In the genomic region with DNA sequence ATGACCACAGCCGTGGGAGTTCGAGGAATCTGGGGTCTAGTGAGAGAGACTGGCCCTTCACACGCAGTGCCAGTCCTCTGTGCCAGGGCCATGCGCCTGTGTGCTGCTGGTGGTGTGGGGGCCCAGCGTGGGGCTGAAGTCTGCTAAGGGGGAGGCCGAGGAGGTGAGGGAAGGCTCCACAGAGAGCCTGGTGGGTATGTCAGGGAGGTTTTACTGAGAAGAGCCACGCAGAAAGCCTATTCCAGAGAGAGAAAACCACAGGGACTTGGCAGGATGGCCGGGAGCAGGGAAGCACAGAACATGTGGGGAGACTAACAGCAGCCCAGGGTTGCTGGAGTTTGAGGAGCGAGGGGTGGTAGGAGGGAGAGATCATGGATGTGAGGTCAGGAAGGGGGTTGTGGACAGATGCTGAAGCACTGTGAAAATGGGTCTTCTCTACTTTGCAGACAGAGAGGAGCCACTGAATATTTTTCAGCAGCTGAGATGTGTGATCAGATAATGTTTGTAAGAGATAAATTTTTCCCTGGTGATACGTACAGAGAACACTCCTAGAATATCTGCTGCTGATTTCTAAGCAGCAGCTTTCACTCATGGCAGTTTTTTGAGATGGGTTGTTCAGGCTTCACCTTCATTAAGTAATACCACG, we compare ENCODE assay signal across 1 cellular context.
TF ChIP-seq lines count a peak whose summit lies in the region.

No MANE protein-coding gene starts in this region.

TF ChIP-seq in GM12878, 131 proteins besides CTCF, POLR2A, EP300 and RAD21:
- TF ChIP-seq, protein P1, sequence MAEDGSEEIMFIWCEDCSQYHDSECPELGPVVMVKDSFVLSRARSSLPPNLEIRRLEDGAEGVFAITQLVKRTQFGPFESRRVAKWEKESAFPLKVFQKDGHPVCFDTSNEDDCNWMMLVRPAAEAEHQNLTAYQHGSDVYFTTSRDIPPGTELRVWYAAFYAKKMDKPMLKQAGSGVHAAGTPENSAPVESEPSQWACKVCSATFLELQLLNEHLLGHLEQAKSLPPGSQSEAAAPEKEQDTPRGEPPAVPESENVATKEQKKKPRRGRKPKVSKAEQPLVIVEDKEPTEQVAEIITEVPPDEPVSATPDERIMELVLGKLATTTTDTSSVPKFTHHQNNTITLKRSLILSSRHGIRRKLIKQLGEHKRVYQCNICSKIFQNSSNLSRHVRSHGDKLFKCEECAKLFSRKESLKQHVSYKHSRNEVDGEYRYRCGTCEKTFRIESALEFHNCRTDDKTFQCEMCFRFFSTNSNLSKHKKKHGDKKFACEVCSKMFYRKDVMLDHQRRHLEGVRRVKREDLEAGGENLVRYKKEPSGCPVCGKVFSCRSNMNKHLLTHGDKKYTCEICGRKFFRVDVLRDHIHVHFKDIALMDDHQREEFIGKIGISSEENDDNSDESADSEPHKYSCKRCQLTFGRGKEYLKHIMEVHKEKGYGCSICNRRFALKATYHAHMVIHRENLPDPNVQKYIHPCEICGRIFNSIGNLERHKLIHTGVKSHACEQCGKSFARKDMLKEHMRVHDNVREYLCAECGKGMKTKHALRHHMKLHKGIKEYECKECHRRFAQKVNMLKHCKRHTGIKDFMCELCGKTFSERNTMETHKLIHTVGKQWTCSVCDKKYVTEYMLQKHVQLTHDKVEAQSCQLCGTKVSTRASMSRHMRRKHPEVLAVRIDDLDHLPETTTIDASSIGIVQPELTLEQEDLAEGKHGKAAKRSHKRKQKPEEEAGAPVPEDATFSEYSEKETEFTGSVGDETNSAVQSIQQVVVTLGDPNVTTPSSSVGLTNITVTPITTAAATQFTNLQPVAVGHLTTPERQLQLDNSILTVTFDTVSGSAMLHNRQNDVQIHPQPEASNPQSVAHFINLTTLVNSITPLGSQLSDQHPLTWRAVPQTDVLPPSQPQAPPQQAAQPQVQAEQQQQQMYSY (CRISPR knock-in tag; IDR thresholded peaks at IDR 0.05): no peak
- TF ChIP-seq HDGF (IDR thresholded peaks at IDR 0.05) (peak; percentile 58; the same call in 1 of the 2 replicates), RAD51 (IDR thresholded peaks at IDR 0.05) (no peak; the same call in 1 of the 2 replicates), CHD4 (IDR thresholded peaks at IDR 0.05) (0 out of 2 replicates have a peak, but pooled peaks have one; percentile 23), SMARCA5 (IDR thresholded peaks at IDR 0.05) (peak; percentile 60), DPF2 (IDR thresholded peaks at IDR 0.05) (no peak), IKZF1 (conservative IDR thresholded peaks at IDR 0.05) (no peak), MYC (IDR thresholded peaks at IDR 0.05; ENCODE audit: insufficient read depth, insufficient read length, insufficient replicate concordance, low read length, severe bottlenecking) (peak; percentile 39), CHD2 (IDR thresholded peaks at IDR 0.05; ENCODE audit: borderline replicate concordance, low read depth, low read length) (no peak), HDAC2 (IDR thresholded peaks at IDR 0.05) (peak; percentile 24; the same call in 1 of the 2 replicates), HCFC1 (IDR thresholded peaks at IDR 0.05; ENCODE audit: low read length) (0 out of 2 replicates have a peak, but pooled peaks have one; percentile 0), EGR1 (IDR thresholded peaks at IDR 0.05; ENCODE audit: borderline replicate concordance in 1 of 2, low read depth in 2 of 2, low read length in 2 of 2) (no peak), ZBED1 (IDR thresholded peaks at IDR 0.05; ENCODE audit: borderline replicate concordance) (no peak), ZNF24 (IDR thresholded peaks at IDR 0.05) (0 out of 2 replicates have a peak, but pooled peaks have one; percentile 24)
- TF ChIP-seq, protein P2, sequence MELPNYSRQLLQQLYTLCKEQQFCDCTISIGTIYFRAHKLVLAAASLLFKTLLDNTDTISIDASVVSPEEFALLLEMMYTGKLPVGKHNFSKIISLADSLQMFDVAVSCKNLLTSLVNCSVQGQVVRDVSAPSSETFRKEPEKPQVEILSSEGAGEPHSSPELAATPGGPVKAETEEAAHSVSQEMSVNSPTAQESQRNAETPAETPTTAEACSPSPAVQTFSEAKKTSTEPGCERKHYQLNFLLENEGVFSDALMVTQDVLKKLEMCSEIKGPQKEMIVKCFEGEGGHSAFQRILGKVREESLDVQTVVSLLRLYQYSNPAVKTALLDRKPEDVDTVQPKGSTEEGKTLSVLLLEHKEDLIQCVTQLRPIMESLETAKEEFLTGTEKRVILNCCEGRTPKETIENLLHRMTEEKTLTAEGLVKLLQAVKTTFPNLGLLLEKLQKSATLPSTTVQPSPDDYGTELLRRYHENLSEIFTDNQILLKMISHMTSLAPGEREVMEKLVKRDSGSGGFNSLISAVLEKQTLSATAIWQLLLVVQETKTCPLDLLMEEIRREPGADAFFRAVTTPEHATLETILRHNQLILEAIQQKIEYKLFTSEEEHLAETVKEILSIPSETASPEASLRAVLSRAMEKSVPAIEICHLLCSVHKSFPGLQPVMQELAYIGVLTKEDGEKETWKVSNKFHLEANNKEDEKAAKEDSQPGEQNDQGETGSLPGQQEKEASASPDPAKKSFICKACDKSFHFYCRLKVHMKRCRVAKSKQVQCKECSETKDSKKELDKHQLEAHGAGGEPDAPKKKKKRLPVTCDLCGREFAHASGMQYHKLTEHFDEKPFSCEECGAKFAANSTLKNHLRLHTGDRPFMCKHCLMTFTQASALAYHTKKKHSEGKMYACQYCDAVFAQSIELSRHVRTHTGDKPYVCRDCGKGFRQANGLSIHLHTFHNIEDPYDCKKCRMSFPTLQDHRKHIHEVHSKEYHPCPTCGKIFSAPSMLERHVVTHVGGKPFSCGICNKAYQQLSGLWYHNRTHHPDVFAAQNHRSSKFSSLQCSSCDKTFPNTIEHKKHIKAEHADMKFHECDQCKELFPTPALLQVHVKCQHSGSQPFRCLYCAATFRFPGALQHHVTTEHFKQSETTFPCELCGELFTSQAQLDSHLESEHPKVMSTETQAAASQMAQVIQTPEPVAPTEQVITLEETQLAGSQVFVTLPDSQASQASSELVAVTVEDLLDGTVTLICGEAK (IDR thresholded peaks at IDR 0.05; ENCODE audit: borderline replicate concordance): 0 out of 2 replicates have a peak, but pooled peaks have one; percentile 39
- TF ChIP-seq, protein P3, sequence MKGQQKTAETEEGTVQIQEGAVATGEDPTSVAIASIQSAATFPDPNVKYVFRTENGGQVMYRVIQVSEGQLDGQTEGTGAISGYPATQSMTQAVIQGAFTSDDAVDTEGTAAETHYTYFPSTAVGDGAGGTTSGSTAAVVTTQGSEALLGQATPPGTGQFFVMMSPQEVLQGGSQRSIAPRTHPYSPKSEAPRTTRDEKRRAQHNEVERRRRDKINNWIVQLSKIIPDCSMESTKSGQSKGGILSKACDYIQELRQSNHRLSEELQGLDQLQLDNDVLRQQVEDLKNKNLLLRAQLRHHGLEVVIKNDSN (IDR thresholded peaks at IDR 0.05; ENCODE audit: borderline replicate concordance, extremely low read length, insufficient read depth, low read depth, low read length): no peak
- TF ChIP-seq, protein P4, sequence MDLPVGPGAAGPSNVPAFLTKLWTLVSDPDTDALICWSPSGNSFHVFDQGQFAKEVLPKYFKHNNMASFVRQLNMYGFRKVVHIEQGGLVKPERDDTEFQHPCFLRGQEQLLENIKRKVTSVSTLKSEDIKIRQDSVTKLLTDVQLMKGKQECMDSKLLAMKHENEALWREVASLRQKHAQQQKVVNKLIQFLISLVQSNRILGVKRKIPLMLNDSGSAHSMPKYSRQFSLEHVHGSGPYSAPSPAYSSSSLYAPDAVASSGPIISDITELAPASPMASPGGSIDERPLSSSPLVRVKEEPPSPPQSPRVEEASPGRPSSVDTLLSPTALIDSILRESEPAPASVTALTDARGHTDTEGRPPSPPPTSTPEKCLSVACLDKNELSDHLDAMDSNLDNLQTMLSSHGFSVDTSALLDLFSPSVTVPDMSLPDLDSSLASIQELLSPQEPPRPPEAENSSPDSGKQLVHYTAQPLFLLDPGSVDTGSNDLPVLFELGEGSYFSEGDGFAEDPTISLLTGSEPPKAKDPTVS (IDR thresholded peaks at IDR 0.05; ENCODE audit: low read depth, low read length): 0 out of 2 replicates have a peak, but pooled peaks have one; percentile 11
- TF ChIP-seq, protein P5, sequence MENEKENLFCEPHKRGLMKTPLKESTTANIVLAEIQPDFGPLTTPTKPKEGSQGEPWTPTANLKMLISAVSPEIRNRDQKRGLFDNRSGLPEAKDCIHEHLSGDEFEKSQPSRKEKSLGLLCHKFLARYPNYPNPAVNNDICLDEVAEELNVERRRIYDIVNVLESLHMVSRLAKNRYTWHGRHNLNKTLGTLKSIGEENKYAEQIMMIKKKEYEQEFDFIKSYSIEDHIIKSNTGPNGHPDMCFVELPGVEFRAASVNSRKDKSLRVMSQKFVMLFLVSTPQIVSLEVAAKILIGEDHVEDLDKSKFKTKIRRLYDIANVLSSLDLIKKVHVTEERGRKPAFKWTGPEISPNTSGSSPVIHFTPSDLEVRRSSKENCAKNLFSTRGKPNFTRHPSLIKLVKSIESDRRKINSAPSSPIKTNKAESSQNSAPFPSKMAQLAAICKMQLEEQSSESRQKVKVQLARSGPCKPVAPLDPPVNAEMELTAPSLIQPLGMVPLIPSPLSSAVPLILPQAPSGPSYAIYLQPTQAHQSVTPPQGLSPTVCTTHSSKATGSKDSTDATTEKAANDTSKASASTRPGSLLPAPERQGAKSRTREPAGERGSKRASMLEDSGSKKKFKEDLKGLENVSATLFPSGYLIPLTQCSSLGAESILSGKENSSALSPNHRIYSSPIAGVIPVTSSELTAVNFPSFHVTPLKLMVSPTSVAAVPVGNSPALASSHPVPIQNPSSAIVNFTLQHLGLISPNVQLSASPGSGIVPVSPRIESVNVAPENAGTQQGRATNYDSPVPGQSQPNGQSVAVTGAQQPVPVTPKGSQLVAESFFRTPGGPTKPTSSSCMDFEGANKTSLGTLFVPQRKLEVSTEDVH (IDR thresholded peaks at IDR 0.05; ENCODE audit: low read depth, partially characterized antibody): no peak
- TF ChIP-seq, protein P6, sequence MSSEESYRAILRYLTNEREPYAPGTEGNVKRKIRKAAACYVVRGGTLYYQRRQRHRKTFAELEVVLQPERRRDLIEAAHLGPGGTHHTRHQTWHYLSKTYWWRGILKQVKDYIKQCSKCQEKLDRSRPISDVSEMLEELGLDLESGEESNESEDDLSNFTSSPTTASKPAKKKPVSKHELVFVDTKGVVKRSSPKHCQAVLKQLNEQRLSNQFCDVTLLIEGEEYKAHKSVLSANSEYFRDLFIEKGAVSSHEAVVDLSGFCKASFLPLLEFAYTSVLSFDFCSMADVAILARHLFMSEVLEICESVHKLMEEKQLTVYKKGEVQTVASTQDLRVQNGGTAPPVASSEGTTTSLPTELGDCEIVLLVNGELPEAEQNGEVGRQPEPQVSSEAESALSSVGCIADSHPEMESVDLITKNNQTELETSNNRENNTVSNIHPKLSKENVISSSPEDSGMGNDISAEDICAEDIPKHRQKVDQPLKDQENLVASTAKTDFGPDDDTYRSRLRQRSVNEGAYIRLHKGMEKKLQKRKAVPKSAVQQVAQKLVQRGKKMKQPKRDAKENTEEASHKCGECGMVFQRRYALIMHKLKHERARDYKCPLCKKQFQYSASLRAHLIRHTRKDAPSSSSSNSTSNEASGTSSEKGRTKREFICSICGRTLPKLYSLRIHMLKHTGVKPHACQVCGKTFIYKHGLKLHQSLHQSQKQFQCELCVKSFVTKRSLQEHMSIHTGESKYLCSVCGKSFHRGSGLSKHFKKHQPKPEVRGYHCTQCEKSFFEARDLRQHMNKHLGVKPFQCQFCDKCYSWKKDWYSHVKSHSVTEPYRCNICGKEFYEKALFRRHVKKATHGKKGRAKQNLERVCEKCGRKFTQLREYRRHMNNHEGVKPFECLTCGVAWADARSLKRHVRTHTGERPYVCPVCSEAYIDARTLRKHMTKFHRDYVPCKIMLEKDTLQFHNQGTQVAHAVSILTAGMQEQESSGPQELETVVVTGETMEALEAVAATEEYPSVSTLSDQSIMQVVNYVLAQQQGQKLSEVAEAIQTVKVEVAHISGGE (CRISPR knock-in tag; IDR thresholded peaks at IDR 0.05): no peak
TF ChIP-seq in GM12878: peak in this region for 9.
